ENCODE assay signal across 27 cellular contexts in the genomic region with DNA sequence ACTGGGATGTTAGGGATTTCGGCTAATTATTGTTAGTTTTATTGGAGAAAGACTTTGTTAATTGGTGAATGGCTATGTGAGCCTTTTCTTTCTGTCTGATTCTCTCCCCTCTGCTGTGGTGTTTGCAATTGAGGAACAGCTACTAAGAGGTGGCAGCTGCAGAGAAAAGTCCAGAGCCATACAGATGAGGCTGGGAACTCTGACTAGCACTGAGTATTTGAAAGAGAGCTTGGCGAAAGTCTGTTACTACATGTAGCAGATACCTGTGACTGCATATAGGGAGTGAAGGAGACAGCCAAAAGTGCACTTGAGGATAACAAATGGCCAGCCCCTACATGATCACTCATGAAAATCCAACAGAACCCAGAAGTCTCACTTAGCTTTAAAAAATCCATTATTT. TPM values are rescaled to one million over a fixed set of nuclear protein-coding genes. Genes with fewer than 3 reads are reported as not detected.
"Had no signal": no experiment of that assay in that cellular context is flagged by ENCODE, and none has a peak within 500 bp of the region (broad histone marks: within the 10 kb centered on the region; RNA-seq: fewer than 3 reads in every experiment).

No MANE protein-coding gene starts in this region.

- H3K27me3 ChIP-seq: colonic mucosa, esophagus squamous epithelium, gastrocnemius medialis, heart right ventricle, left lung had no signal

- H3K27ac ChIP-seq: colonic mucosa, epithelial cell of prostate, esophagus squamous epithelium, gastrocnemius medialis, heart right ventricle, left lung, lower lobe of right lung had no signal

- H3K27ac Mint-ChIP-seq: dendritic cell treated with granulocyte-macrophage colony-stimulating factor and Interleukin-4, amounts not matched to agents 40 ng/mL and 50 ng/mL, for 4 days; effector memory CD8-positive, alpha-beta T cell; endodermal cell; mesothelial cell of epicardium had no signal

- H3K36me3 ChIP-seq: colonic mucosa, esophagus squamous epithelium, gastrocnemius medialis, heart right ventricle, left lung, lower lobe of right lung had no signal

- H3K9me3 ChIP-seq: colonic mucosa, esophagus squamous epithelium, gastrocnemius medialis, heart right ventricle, left lung, lower lobe of right lung had no signal

- H3K4me3 Mint-ChIP-seq: dendritic cell treated with granulocyte-macrophage colony-stimulating factor and Interleukin-4, amounts not matched to agents 40 ng/mL and 50 ng/mL, for 4 days; effector memory CD8-positive, alpha-beta T cell; endodermal cell; mesothelial cell of epicardium had no signal

- H3K36me3 Mint-ChIP-seq: mesothelial cell of epicardium had no signal

- ATAC-seq: effector memory CD8-positive, alpha-beta T cell; esophagus mucosa; gastrocnemius medialis; heart right ventricle; left cardiac atrium; left lung; left ventricle myocardium superior; lower lobe of right lung had no signal

- H3K4me1 Mint-ChIP-seq: mesothelial cell of epicardium had no signal

- H3K4me3 ChIP-seq: colonic mucosa, esophagus squamous epithelium, gastrocnemius medialis, heart right ventricle, left lung, lower lobe of right lung had no signal

- DNase-seq: colonic mucosa; cortex of kidney; effector CD8-positive, alpha-beta T cell; effector memory CD8-positive, alpha-beta T cell; endodermal cell; erythroblast; esophagus squamous epithelium; foreskin fibroblast; foreskin melanocyte; gastrocnemius medialis; glutamatergic neuron; head of caudate nucleus; heart right ventricle; hippocampal formation; left cardiac atrium; left lung; left ventricle myocardium superior; lower lobe of right lung; mesenchymal stem cell had no signal

- H3K4me1 ChIP-seq: colonic mucosa, gastrocnemius medialis, heart right ventricle, left lung, lower lobe of right lung had no signal

- H3K9me3 Mint-ChIP-seq: dendritic cell treated with granulocyte-macrophage colony-stimulating factor and Interleukin-4, amounts not matched to agents 40 ng/mL and 50 ng/mL, for 4 days; effector memory CD8-positive, alpha-beta T cell; endodermal cell; mesothelial cell of epicardium had no signal

RNA-seq across cellular contexts. Expression of a gene that starts 44.3 kb away (rescaled TPM):
- total RNA-seq: dermis microvascular lymphatic vessel endothelial cell, endodermal cell, esophagus mucosa, glomerular endothelial cell, lower lobe of right lung, lung microvascular endothelial cell, mesenteric fat pad, mesothelial cell of epicardium had no signal
